In the genomic region with DNA sequence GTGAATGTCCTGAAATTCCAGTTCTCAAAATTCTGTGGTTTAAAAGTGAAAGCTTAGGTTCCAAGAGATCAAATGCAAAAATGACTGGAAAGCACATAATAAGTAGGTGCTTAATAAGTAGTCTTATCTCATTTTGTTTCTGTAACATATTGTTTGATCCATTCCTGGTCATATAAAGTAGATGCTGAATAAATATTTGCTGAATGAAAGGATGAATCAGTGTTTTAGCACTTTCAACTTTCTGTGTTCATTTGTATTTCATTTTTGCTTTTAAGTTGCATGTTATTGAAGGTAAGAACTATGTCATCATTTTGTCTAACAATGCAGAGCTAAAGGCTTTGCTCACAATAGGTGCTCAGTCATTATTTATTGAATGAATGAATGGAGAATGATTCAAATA, we compare ENCODE assay signal across 2 cellular contexts.
TF ChIP-seq lines count a peak whose summit lies in the region.

No MANE protein-coding gene starts in this region.

TF ChIP-seq in HepG2, 621 proteins besides CTCF, POLR2A, EP300 and RAD21:
- 0 out of 2 replicates have a peak, but pooled peaks have one; percentile 47 for TF ChIP-seq ZNF24 (IDR thresholded peaks at IDR 0.05)
- TF ChIP-seq ZNF263 (CRISPR knock-in tag; IDR thresholded peaks at IDR 0.05) = no peak

TF ChIP-seq in GM12878, 131 proteins besides CTCF, POLR2A, EP300 and RAD21:
- TF ChIP-seq STAT1 (conservative IDR thresholded peaks at IDR 0.05) = no peak
- TF ChIP-seq ZNF24 (IDR thresholded peaks at IDR 0.05) = peak; percentile 66; the same call in 1 of the 2 replicates
- TF ChIP-seq PML (IDR thresholded peaks at IDR 0.05; ENCODE audit: low read length) = no peak
- TF ChIP-seq NFXL1 (IDR thresholded peaks at IDR 0.05; ENCODE audit: borderline replicate concordance) = no peak
- TF ChIP-seq SMC3 (IDR thresholded peaks at IDR 0.05; ENCODE audit: borderline replicate concordance, low read length) = no peak
- no peak for TF ChIP-seq IRF3 (IDR thresholded peaks at IDR 0.05)
- TF ChIP-seq POU2F2 (IDR thresholded peaks at IDR 0.05; ENCODE audit: borderline replicate concordance, low read depth, low read length) = no peak
- no peak for TF ChIP-seq ESRRA (IDR thresholded peaks at IDR 0.05; ENCODE audit: low read length)
- peak; percentile 19; the same call in 1 of the 2 replicates for TF ChIP-seq ATF7 (IDR thresholded peaks at IDR 0.05; ENCODE audit: low read depth)
- TF ChIP-seq HCFC1 (IDR thresholded peaks at IDR 0.05; ENCODE audit: low read length) = no peak
TF ChIP-seq in GM12878: peak in this region for 2.
